In the genomic region with DNA sequence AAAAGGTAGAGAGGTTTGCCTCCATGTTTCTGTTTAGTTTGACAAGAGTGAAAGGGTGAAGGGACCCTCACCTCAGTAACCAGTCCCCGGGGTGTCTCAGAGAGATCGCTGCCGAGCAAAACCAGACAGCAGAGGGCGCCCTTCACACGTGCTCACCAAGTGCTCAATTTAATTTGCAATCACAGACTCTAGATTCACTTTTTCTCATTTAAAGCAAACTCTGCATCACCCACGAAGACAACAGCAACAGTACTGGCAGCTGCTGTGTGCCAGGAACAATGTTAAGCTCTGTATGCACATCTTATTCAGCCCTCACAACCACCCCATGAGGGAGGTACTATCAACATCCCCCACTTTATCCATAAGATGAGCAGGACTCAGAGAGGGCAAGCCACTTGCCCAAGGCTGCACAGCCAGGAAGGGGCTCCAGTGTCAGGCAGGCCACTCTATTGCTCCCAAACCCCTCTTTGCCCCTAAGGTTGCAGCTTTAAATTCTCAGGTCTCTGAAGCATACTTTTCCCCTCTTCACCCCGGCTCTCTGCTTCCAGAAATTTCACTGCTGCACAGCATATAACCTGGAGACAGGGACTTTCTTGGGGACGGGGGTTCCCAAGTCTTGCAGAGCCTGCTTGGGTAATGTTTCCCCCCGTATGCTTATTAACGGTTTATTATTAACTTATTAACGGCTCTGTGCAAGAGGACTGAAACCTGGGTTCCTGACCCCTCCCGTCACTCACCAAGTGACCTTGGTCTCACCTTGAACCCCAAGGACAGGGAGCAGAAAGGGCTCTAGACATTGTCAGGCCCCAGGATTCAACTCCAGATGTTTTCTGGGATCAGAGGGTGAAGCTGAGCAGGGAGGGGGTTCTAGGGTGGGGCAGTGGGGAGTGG, we compare ENCODE assay signal across 8 cellular contexts.
A peak's percentile ranks its signal among the peaks of the same experiment; 100 is the strongest.
DNase-seq lines count a peak whose midpoint lies in the region; ATAC-seq and TF ChIP-seq lines count a peak whose summit lies in the region.

No MANE protein-coding gene starts in this region.

- no peak overlapping the region for H3K27ac ChIP-seq in CD4-positive, alpha-beta memory T cell (ENCODE audit: low read depth, low read length)
- H3K27ac ChIP-seq in epithelial cell of prostate = peak overlapping the region; percentile 20

- intact Hi-C loops in CD4-positive, alpha-beta memory T cell (cut with micrococcal nuclease) = loop anchor here (1.0 to 2.0 kb wide), 6 partner anchors 100 to 323 kb away; partner anchors contain the start of genes CFAP20 and ZNF319

- ATAC-seq in naive B cell (ENCODE audit: low read depth in 2 of 2) (peak; percentile 62 to 73), GM21825 (IDR thresholded peaks at IDR 0.05; ENCODE audit: unreplicated experiment) (no peak)

- no peaks in the 10 kb centered on the region for H3K27me3 ChIP-seq in CD4-positive, alpha-beta memory T cell (ENCODE audit: insufficient read depth, low read length)

- no peaks in the 10 kb centered on the region for H3K36me3 Mint-ChIP-seq in CD4-positive, alpha-beta memory T cell
- H3K36me3 Mint-ChIP-seq in HFFc6 (ENCODE audit: low read depth) = no peaks in the 10 kb centered on the region
- no peaks in the 10 kb centered on the region for H3K36me3 Mint-ChIP-seq in naive B cell

- peak; percentile 68 to 75 (median 71) for DNase-seq in CD4-positive, alpha-beta memory T cell
- DNase-seq in HFFc6 (peak; percentile 40), NOMO-1 treated with DMSO at 0.1 percent for 48 hours (lab: John Stamatoyannopoulos, UW; ENCODE audit: unreplicated experiment) (peak; percentile 55), epithelial cell of prostate (ENCODE audit: low read depth, low spot score) (no peak), naive B cell (peak; percentile 55)
- DNase-seq in activated CD8-positive, alpha-beta memory T cell treated with anti-CD3 and anti-CD28 coated beads, Interleukin-2, amount 50 U/mL, for 1 hour (ENCODE audit: extremely low read depth) = peak; percentile 28
- DNase-seq in stimulated activated CD8-positive, alpha-beta memory T cell treated with anti-CD3 and anti-CD28 coated beads, Interleukin-7, amount 100 ng/mL, for 4 hours (ENCODE audit: low read depth in 2 of 2) = peak; percentile 57 to 61

- peak; percentile 96 for TF ChIP-seq CTCF in HFFc6 (IDR thresholded peaks at IDR 0.05)

- H3K4me1 ChIP-seq in CD4-positive, alpha-beta memory T cell (ENCODE audit: insufficient read depth, low read length) = peaks cover under 1% of the 10 kb centered on the region

- no peak overlapping the region for H3K4me3 Mint-ChIP-seq in CD4-positive, alpha-beta memory T cell
- H3K4me3 Mint-ChIP-seq in HFFc6 (no peak overlapping the region), naive B cell (no peak overlapping the region)

- H3K27ac Mint-ChIP-seq in CD4-positive, alpha-beta memory T cell = peak overlapping the region in 1 of 7 donors; percentile 53
- H3K27ac Mint-ChIP-seq in HFFc6 (no peak overlapping the region), naive B cell (peak overlapping the region in 1 of 6 donors; percentile 14)

- H3K9me3 Mint-ChIP-seq in CD4-positive, alpha-beta memory T cell = no peaks in the 10 kb centered on the region
- no peaks in the 10 kb centered on the region for H3K9me3 Mint-ChIP-seq in HFFc6
- H3K9me3 Mint-ChIP-seq in naive B cell = no peaks in the 10 kb centered on the region

- H3K4me1 Mint-ChIP-seq in CD4-positive, alpha-beta memory T cell = peaks cover under 1 to 5% (median 4%) of the 10 kb centered on the region in 4 donors
- peaks cover 20% of the 10 kb centered on the region for H3K4me1 Mint-ChIP-seq in HFFc6 (ENCODE audit: low read depth)
- peaks cover 0 to 6% (median 5%) of the 10 kb centered on the region in 3 donors for H3K4me1 Mint-ChIP-seq in naive B cell

- POLR2A ChIA-PET in CD4-positive, alpha-beta memory T cell (lab: Charles Lee; ENCODE audit: partially characterized antibody) = interaction anchor here (0.9 to 2.6 kb wide), 3 partner anchors 100 to 101 kb away, joined by 3 to 12 read pairs (median 4); partner anchors contain the start of genes USB1 and ZNF319

- H3K36me3 ChIP-seq in CD4-positive, alpha-beta memory T cell (ENCODE audit: insufficient read depth, low read length) = no peaks in the 10 kb centered on the region

- H3K4me3 ChIP-seq in CD4-positive, alpha-beta memory T cell (ENCODE audit: low read length in 2 of 2) = no peak overlapping the region

- peaks cover 5 to 21% of the 10 kb centered on the region in 2 donors for H3K27me3 Mint-ChIP-seq in CD4-positive, alpha-beta memory T cell
- H3K27me3 Mint-ChIP-seq in HFFc6 (ENCODE audit: insufficient read depth) (peaks cover 31% of the 10 kb centered on the region), naive B cell (peaks cover 14 to 41% (median 37%) of the 10 kb centered on the region in 3 donors)

- no peaks in the 10 kb centered on the region for H3K9me3 ChIP-seq in CD4-positive, alpha-beta memory T cell (ENCODE audit: control insufficient read depth in 1 of 2, low read length in 2 of 2)

- CTCF ChIA-PET in CD4-positive, alpha-beta memory T cell (lab: Charles Lee; ENCODE audit: partially characterized antibody) = interaction anchor here (0.6 to 6.2 kb wide), 19 partner anchors 9 to 408 kb away, joined by 3 to 115 read pairs (median 3); partner anchors contain the start of genes USB1 and ZNF319
